1 cellular context compared by ENCODE assay signal in the genomic region with DNA sequence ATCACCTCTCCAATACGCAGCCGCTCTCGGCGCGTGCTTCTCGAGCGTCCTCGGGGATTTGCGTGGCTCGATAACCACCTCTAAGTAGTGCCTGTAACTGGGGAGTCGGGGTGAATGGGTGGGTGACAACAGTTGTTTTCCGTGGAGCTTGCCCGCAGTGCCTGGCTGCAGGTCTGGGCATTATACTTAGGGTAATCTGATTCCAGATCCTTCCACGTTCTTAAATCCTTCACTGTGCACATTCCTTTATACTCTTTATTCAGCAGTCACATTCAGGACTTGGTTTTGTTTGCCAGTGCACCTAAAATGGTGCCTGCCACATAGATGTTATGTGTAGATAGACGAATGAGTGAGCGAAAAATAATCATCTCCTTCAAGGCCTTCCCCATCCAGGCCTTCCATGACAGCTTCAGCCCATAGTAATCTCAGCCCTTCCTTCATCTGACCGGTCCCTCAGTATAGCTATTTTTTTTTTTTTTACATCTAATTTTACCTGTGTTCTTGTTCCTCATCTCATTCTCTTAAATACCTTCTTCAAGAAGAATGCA.
TF ChIP-seq lines count a peak whose summit lies in the region.

No MANE protein-coding gene starts in this region.

TF ChIP-seq in K562, 482 proteins besides CTCF, POLR2A, EP300 and RAD21:
- TF ChIP-seq, protein P1, sequence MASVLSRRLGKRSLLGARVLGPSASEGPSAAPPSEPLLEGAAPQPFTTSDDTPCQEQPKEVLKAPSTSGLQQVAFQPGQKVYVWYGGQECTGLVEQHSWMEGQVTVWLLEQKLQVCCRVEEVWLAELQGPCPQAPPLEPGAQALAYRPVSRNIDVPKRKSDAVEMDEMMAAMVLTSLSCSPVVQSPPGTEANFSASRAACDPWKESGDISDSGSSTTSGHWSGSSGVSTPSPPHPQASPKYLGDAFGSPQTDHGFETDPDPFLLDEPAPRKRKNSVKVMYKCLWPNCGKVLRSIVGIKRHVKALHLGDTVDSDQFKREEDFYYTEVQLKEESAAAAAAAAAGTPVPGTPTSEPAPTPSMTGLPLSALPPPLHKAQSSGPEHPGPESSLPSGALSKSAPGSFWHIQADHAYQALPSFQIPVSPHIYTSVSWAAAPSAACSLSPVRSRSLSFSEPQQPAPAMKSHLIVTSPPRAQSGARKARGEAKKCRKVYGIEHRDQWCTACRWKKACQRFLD (CRISPR knock-in tag; IDR thresholded peaks at IDR 0.05) = 0 out of 2 replicates have a peak, but pooled peaks have one; percentile 27
- TF ChIP-seq EHMT2 (IDR thresholded peaks at IDR 0.05) (0 out of 2 replicates have a peak, but pooled peaks have one; percentile 14), RBM22 (IDR thresholded peaks at IDR 0.05; ENCODE audit: low read depth, low read length, poor library complexity, severe bottlenecking) (peak; percentile 86), NCOA4 (IDR thresholded peaks at IDR 0.05; ENCODE audit: partially characterized antibody) (no peak), ELF1 (tag; IDR thresholded peaks at IDR 0.05) (peak; percentile 7; the same call in 1 of the 2 replicates), FIP1L1 (IDR thresholded peaks at IDR 0.05; ENCODE audit: low read depth, low read length, poor library complexity, severe bottlenecking) (peak; percentile 17), NFE2 (IDR thresholded peaks at IDR 0.05; ENCODE audit: low read depth) (peak; percentile 66), TEAD4 (IDR thresholded peaks at IDR 0.05; ENCODE audit: low read length) (peak; percentile 24; the same call in 1 of the 2 replicates), TEAD4 (CRISPR knock-in tag; IDR thresholded peaks at IDR 0.05; ENCODE audit: borderline replicate concordance) (no peak), SIN3A (IDR thresholded peaks at IDR 0.05; ENCODE audit: borderline replicate concordance in 2 of 2, control insufficient read depth in 1 of 2, low read depth in 2 of 2, low read length in 2 of 2) (0 out of 4 replicates have a peak, but pooled peaks of 1 of the 2 experiments have one; percentile 7), CREB1 (IDR thresholded peaks at IDR 0.05) (no peak), CREB1 (CRISPR knock-in tag; IDR thresholded peaks at IDR 0.05) (no peak), FOXM1 (IDR thresholded peaks at IDR 0.05; ENCODE audit: low read depth) (no peak), FOXM1 (CRISPR knock-in tag; IDR thresholded peaks at IDR 0.05; ENCODE audit: low read depth) (no peak; the same call in 1 of the 2 replicates), MEIS2 (IDR thresholded peaks at IDR 0.05; ENCODE audit: partially characterized antibody) (peak; percentile 45), MAFG (tag; conservative IDR thresholded peaks at IDR 0.05) (peak; percentile 59), FOXA3 (CRISPR knock-in tag; conservative IDR thresholded peaks at IDR 0.05 in 1 of 2, IDR thresholded peaks at IDR 0.05 in 1 of 2) (no peak), CHD1 (IDR thresholded peaks at IDR 0.05; ENCODE audit: low read length) (peak; percentile 51), SUPT5H (IDR thresholded peaks at IDR 0.05) (no peak), YY1 (IDR thresholded peaks at IDR 0.05; ENCODE audit: borderline replicate concordance in 1 of 3, control insufficient read depth in 1 of 3, extremely low read depth in 1 of 3, insufficient read depth in 3 of 3, insufficient read length in 1 of 3, insufficient replicate concordance in 2 of 3, low read depth in 1 of 3, low read length in 2 of 3) (peak in 1 of 3 experiments; percentile 55), NFRKB (IDR thresholded peaks at IDR 0.05; ENCODE audit: low read depth) (0 out of 2 replicates have a peak, but pooled peaks have one; percentile 21), KAT8 (IDR thresholded peaks at IDR 0.05; ENCODE audit: low read depth) (0 out of 2 replicates have a peak, but pooled peaks have one; percentile 10)
- TF ChIP-seq, protein P2, sequence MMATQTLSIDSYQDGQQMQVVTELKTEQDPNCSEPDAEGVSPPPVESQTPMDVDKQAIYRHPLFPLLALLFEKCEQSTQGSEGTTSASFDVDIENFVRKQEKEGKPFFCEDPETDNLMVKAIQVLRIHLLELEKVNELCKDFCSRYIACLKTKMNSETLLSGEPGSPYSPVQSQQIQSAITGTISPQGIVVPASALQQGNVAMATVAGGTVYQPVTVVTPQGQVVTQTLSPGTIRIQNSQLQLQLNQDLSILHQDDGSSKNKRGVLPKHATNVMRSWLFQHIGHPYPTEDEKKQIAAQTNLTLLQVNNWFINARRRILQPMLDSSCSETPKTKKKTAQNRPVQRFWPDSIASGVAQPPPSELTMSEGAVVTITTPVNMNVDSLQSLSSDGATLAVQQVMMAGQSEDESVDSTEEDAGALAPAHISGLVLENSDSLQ (IDR thresholded peaks at IDR 0.05) = 0 out of 2 replicates have a peak, but pooled peaks have one; percentile 8
- TF ChIP-seq, protein P3, sequence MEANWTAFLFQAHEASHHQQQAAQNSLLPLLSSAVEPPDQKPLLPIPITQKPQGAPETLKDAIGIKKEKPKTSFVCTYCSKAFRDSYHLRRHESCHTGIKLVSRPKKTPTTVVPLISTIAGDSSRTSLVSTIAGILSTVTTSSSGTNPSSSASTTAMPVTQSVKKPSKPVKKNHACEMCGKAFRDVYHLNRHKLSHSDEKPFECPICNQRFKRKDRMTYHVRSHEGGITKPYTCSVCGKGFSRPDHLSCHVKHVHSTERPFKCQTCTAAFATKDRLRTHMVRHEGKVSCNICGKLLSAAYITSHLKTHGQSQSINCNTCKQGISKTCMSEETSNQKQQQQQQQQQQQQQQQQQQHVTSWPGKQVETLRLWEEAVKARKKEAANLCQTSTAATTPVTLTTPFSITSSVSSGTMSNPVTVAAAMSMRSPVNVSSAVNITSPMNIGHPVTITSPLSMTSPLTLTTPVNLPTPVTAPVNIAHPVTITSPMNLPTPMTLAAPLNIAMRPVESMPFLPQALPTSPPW (CRISPR knock-in tag; IDR thresholded peaks at IDR 0.05) = 0 out of 2 replicates have a peak, but pooled peaks have one; percentile 1
- TF ChIP-seq, protein P4, sequence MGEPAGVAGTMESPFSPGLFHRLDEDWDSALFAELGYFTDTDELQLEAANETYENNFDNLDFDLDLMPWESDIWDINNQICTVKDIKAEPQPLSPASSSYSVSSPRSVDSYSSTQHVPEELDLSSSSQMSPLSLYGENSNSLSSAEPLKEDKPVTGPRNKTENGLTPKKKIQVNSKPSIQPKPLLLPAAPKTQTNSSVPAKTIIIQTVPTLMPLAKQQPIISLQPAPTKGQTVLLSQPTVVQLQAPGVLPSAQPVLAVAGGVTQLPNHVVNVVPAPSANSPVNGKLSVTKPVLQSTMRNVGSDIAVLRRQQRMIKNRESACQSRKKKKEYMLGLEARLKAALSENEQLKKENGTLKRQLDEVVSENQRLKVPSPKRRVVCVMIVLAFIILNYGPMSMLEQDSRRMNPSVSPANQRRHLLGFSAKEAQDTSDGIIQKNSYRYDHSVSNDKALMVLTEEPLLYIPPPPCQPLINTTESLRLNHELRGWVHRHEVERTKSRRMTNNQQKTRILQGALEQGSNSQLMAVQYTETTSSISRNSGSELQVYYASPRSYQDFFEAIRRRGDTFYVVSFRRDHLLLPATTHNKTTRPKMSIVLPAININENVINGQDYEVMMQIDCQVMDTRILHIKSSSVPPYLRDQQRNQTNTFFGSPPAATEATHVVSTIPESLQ (CRISPR knock-in tag; IDR thresholded peaks at IDR 0.05) = 0 out of 2 replicates have a peak, but pooled peaks have one; percentile 51
